11 cellular contexts compared by ENCODE assay signal in genomic region chr20:44012466-44013226, GRCh38.
DNase-seq lines count a peak whose midpoint lies in the region; ATAC-seq, FAIRE-seq and TF ChIP-seq lines count a peak whose summit lies in the region.
"Had no signal": no experiment of that assay in that cellular context is flagged by ENCODE, and none has a peak within 500 bp of the region (broad histone marks: within the 10 kb centered on the region; RNA-seq: fewer than 3 reads in every experiment).

No MANE protein-coding gene starts in this region.

- no peak overlapping the region for H3K4me3 ChIP-seq in BLaER1
- H3K4me3 ChIP-seq: BLaER1 treated with 17β-estradiol and CSF1 and Interleukin-3, amounts not matched to agents 10 nM and 100 nM had no signal

- no peak for TF ChIP-seq CTCF in VCaP (conservative IDR thresholded peaks at IDR 0.05)

- intact Hi-C loops in sciatic nerve (cut with DNase I): no loop called here

- no peak for ATAC-seq in sciatic nerve
- ATAC-seq in GM18868 (IDR thresholded peaks at IDR 0.05; ENCODE audit: unreplicated experiment): no peak

- no peaks in the 10 kb centered on the region for H3K9me3 ChIP-seq in BLaER1
- H3K9me3 ChIP-seq: BLaER1 treated with 17β-estradiol and CSF1 and Interleukin-3, amounts not matched to agents 10 nM and 100 nM had no signal

- H3K9ac ChIP-seq in BLaER1: no peak overlapping the region

- H3K27me3 ChIP-seq in BLaER1: peaks cover 10% of the 10 kb centered on the region

- H3K4me2 ChIP-seq in BLaER1: 0 out of 2 replicates have a peak overlapping the region, but pooled peaks have one; percentile 70

- DNase-seq in HTR-8/SVneo (ENCODE audit: insufficient read length, low spot score) (no peak), sciatic nerve (ENCODE audit: low spot score) (peak; percentile 26), A172 (ENCODE audit: low spot score) (no peak)
- DNase-seq: AML-193; CD4-positive, CD25-positive, alpha-beta regulatory T cell; DMS53; GF-D8 had no signal

- peak; percentile 26 for FAIRE-seq in HTR-8/SVneo (lab: Jason Lieb, UNC)

- H4K20me1 ChIP-seq in BLaER1: peaks cover 14% of the 10 kb centered on the region; the same call in 1 of the 2 replicates

- H3K27ac ChIP-seq in BLaER1 (no peak overlapping the region), VCaP (peak overlapping the region; percentile 99)
- H3K27ac ChIP-seq: BLaER1 treated with 17β-estradiol and CSF1 and Interleukin-3, amounts not matched to agents 10 nM and 100 nM had no signal

- peaks cover 38% of the 10 kb centered on the region for H3K4me1 ChIP-seq in BLaER1

- H3K36me3 ChIP-seq in BLaER1: no peaks in the 10 kb centered on the region
- H3K36me3 ChIP-seq: BLaER1 treated with 17β-estradiol and CSF1 and Interleukin-3, amounts not matched to agents 10 nM and 100 nM had no signal
